Comparison of ENCODE assay signal across 8 cellular contexts in genomic region chr1:9181990-9182783, GRCh38. TPM values are rescaled to one million over a fixed set of nuclear protein-coding genes. Genes with fewer than 3 reads are reported as not detected.
DNase-seq lines count a peak whose midpoint lies in the region; ATAC-seq and TF ChIP-seq lines count a peak whose summit lies in the region.

No MANE protein-coding gene starts in this region.

- DNase-seq in Calu3, result peak; percentile 61
- no peak for DNase-seq in T-cell
- no peak for DNase-seq in epithelial cell of proximal tubule (ENCODE audit: low read depth)
- DNase-seq in myocyte (ENCODE audit: low read depth), result peak; percentile 64
- DNase-seq in NCI-H1436 (lab: John Stamatoyannopoulos, UW), result no peak

- ATAC-seq in GM21529 (IDR thresholded peaks at IDR 0.05; ENCODE audit: unreplicated experiment), result peak; percentile 48
- ATAC-seq in T-cell (replicated peaks in 1 of 4), result peak; percentile 19 to 41 (median 39)
- ATAC-seq in GM19395 (IDR thresholded peaks at IDR 0.05; ENCODE audit: unreplicated experiment), result no peak
- no peak for ATAC-seq in GM18520 (IDR thresholded peaks at IDR 0.05; ENCODE audit: unreplicated experiment)

- TF ChIP-seq CTCF in Calu3 (IDR thresholded peaks at IDR 0.05; ENCODE audit: unreplicated experiment), result peak; percentile 27
- peak; percentile 33 for TF ChIP-seq CTCF in epithelial cell of proximal tubule (conservative IDR thresholded peaks at IDR 0.05; ENCODE audit: low read depth, low read length)

- H3K36me3 Mint-ChIP-seq in Calu3 (ENCODE audit: insufficient read depth, unreplicated experiment), result peaks cover 13% of the 10 kb centered on the region
- H3K36me3 Mint-ChIP-seq in T-cell, result no peaks in the 10 kb centered on the region

- no peaks in the 10 kb centered on the region for H3K9me3 Mint-ChIP-seq in Calu3 (ENCODE audit: low read depth, unreplicated experiment)
- no peaks in the 10 kb centered on the region for H3K9me3 Mint-ChIP-seq in T-cell

- CTCF ChIA-PET in Calu3 (lab: Charles Lee), result interaction anchor here (1.2 kb wide), 1 partner anchor 11 kb away, joined by 3 read pairs; no protein-coding TSS in a partner anchor
- CTCF ChIA-PET in T-cell (lab: Charles Lee), result no interaction called here

- no TSS peak for BruUV-seq in Calu3 (replicated peaks; lab: Mats Ljungman, UMichigan)

- peaks cover 9% of the 10 kb centered on the region for H3K4me1 Mint-ChIP-seq in Calu3 (ENCODE audit: low read depth, unreplicated experiment)
- H3K4me1 Mint-ChIP-seq in T-cell, result peaks cover 6 to 15% (median 7%) of the 10 kb centered on the region in 3 donors

- H3K27ac Mint-ChIP-seq in Calu3 (ENCODE audit: unreplicated experiment) (no peak overlapping the region), T-cell (peak overlapping the region in 1 of 2 donors; percentile 72)

- intact Hi-C loops in Calu3 (cut with micrococcal nuclease; ENCODE audit: unreplicated experiment), result no loop called here

- H3K4me3 Mint-ChIP-seq in Calu3 (ENCODE audit: low read depth, unreplicated experiment) (peak overlapping the region; percentile 72), T-cell (peak overlapping the region; percentile 67 to 81 (median 79))

- peak overlapping the region; percentile 81 for H3K4me3 ChIP-seq in epithelial cell of proximal tubule (ENCODE audit: low read depth, low read length)

- POLR2A ChIA-PET in T-cell (lab: Charles Lee), result no interaction called here

- H3K27me3 Mint-ChIP-seq in Calu3 (ENCODE audit: unreplicated experiment), result no peaks in the 10 kb centered on the region
- H3K27me3 Mint-ChIP-seq in T-cell, result peaks cover 12 to 32% of the 10 kb centered on the region in 2 donors

RNA-seq across cellular contexts. Expression of gene H6PD, which starts 52.4 kb away (rescaled TPM):
- total RNA-seq in Calu3 (2022), result 18.0 TPM in 2 replicates
- 10 to 100 TPM; 17.6 to 26.5 (median 23.9) TPM for total RNA-seq in T-cell
- 7.5 and 10.7 TPM in 2 replicates for total RNA-seq in epithelial cell of proximal tubule
- total RNA-seq in myocyte, result 17.1 and 18.3 TPM in 2 replicates
- polyA plus RNA-seq in myocyte (2012), result 12.1 TPM

RNA-seq across cellular contexts. Expression of gene GPR157, which starts 53.3 kb away (rescaled TPM):
- total RNA-seq in Calu3 (2022) (5.4 and 12.5 TPM in 2 replicates), T-cell (10 to 100 TPM in 1 of 5 donors, 1 to 10 TPM in 4; 7.1 to 10.7 (median 8.9) TPM), epithelial cell of proximal tubule (1.7 and 3.0 TPM in 2 replicates), myocyte (2.1 and 2.8 TPM in 2 replicates)
- polyA plus RNA-seq in myocyte (2012), result 6.1 TPM

Comparison
In these comparisons a context has a peak if more than half of its experiments do, and no peak if none do; other contexts are left out.
1. DNase-seq: peak in Calu3 (single experiment) and myocyte (single experiment); none in T-cell (0 of 34), epithelial cell of proximal tubule (single experiment) and NCI-H1436 (single experiment).
2. ATAC-seq: peak in GM21529 (single experiment) and T-cell (4 of 4); none in GM19395 (single experiment) and GM18520 (single experiment).